ENCODE assay signal across 18 cellular contexts in the genomic region with DNA sequence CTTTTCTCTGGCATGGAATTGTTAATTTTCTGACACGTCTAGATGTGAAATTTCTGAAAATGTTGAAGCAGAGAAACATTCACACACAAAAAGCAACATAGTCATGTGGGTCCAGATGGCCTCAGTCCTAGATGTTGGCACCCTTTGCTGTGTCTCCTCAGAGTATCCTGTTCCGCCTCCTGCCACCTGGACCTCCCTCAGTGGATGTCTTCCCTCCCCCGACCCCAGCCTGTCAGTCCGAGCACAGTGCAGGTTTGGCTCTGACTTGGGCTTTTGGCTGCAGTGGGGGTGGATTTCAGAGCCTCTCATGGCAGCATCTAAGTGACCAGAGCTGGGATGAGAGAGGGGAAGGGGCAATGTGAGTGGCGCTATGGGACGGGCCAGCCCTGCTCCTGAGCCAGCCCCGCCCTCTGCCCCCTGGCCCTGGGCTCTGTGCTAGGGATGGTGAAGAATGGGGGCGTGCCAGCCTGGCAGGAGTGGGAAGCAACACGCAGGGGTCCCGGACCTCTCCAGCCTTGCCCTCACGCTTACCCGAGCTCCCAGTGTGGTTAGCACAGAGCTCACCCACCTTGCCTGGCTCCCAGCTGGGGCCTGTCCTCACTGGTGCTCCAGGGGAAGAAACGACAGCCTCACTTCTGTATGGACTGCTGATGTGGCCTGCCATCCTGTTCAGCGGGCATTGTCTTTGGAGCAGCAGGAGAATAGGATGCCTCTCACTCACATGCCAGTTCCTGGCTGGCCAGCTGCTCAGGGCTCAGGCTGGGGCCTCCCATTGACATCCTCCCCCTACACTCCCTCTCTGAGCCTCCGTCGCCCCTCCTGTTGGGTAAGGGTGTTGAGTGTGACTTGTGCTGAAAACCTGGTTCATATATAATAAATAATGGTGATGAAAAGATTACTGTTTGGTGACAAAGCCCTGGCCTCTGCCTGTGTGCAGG. TPM values are rescaled to one million over a fixed set of nuclear protein-coding genes. Genes with fewer than 3 reads are reported as not detected.
DNase-seq lines count a peak whose midpoint lies in the region; ATAC-seq, FAIRE-seq and TF ChIP-seq lines count a peak whose summit lies in the region.
"Had no signal": no experiment of that assay in that cellular context is flagged by ENCODE, and none has a peak within 500 bp of the region (broad histone marks: within the 10 kb centered on the region; RNA-seq: fewer than 3 reads in every experiment).

No MANE protein-coding gene starts in this region.

- H3K9me3 ChIP-seq in HepG2 (ENCODE audit: low read length) = no peaks in the 10 kb centered on the region
- no peaks in the 10 kb centered on the region for H3K9me3 ChIP-seq in right lobe of liver
- no peaks in the 10 kb centered on the region for H3K9me3 ChIP-seq in Panc1 (ENCODE audit: control insufficient read depth, insufficient read depth, low read depth, low read length)
- no peaks in the 10 kb centered on the region for H3K9me3 ChIP-seq in thyroid gland
- H3K9me3 ChIP-seq: body of pancreas had no signal

- H3K4me2 ChIP-seq in HepG2 (ENCODE audit: low read depth, low read length) = no peak overlapping the region

- TSS peak; percentile 39 for BruUV-seq in HepG2 (replicated peaks; lab: Mats Ljungman, UMichigan)
- TSS peak; percentile 84 for BruUV-seq in Panc1 (replicated peaks; lab: Mats Ljungman, UMichigan)

- TF ChIP-seq POLR2A in HepG2 (IDR thresholded peaks at IDR 0.05; ENCODE audit: insufficient read depth in 1 of 2, low read depth in 2 of 2, low read length in 2 of 2) = no peak; a peak in 1 of 4 replicates
- TF ChIP-seq POLR2A in right lobe of liver (IDR thresholded peaks at IDR 0.05) = no peak
- no peak for TF ChIP-seq POLR2A in thyroid gland (IDR thresholded peaks at IDR 0.05)

- no peak overlapping the region for H3K9ac ChIP-seq in HepG2 (ENCODE audit: insufficient read depth, low read depth, low read length)

- WGBS in HepG2 (ENCODE audit: low lambda C conversion rate) = 100% methylated on average over 11 of the region's 16 CpGs
- no CpG with 5 or more reads among the region's 16 CpGs for WGBS in right lobe of liver (ENCODE audit: insufficient coverage, low coverage, low lambda C conversion rate, missing lambda C conversion rate)
- 69 to 92% methylated on average over 9 to 11 of the region's 16 CpGs for WGBS in thyroid gland, 2 donors

- H3K27ac ChIP-seq in HepG2 (ENCODE audit: extremely low read length, insufficient read depth, low read length) (no peak overlapping the region), right lobe of liver (no peak overlapping the region), Panc1 (ENCODE audit: low read length) (no peak overlapping the region), thyroid gland (peak overlapping the region; percentile 11 to 78 (median 71))

- no peak overlapping the region for H3K27ac Mint-ChIP-seq in T-cell

- in situ Hi-C loops in HepG2 (cut with HindIII; ENCODE audit: extremely low pct_ligation_motif_present, low pct_unique_long_range_greater_than_20kb) = no loop called here
- in situ Hi-C loops in Panc1 (cut with HindIII; ENCODE audit: low pct_unique_long_range_greater_than_20kb, low sequenced_read_pairs) = no loop called here
- in situ Hi-C loops in GM13977 (cut with MboI; ENCODE audit: low pct_unique_long_range_greater_than_20kb, low sequenced_read_pairs, unreplicated experiment) = no loop called here

- no peak for TF ChIP-seq CTCF in HepG2 (CRISPR knock-in tag; IDR thresholded peaks at IDR 0.05)
- TF ChIP-seq CTCF in right lobe of liver (IDR thresholded peaks at IDR 0.05) = no peak
- no peak for TF ChIP-seq CTCF in Panc1 (IDR thresholded peaks at IDR 0.05)
- no peak for TF ChIP-seq CTCF in thyroid gland (IDR thresholded peaks at IDR 0.05)
- no peak for TF ChIP-seq CTCF in GM13977 (IDR thresholded peaks at IDR 0.05; ENCODE audit: extremely low read depth, insufficient read depth, missing control alignments)

- ATAC-seq in HepG2 (no peak), right lobe of liver (no peak), Panc1 (no peak), T-cell (replicated peaks in 1 of 4) (no peak)
- ATAC-seq: body of pancreas had no signal

- H3K9me3 Mint-ChIP-seq in T-cell = no peaks in the 10 kb centered on the region
- H3K9me3 Mint-ChIP-seq: naive B cell had no signal

- H3K36me3 Mint-ChIP-seq in T-cell = peaks cover 23% of the 10 kb centered on the region
- H3K36me3 Mint-ChIP-seq: naive B cell had no signal

- no peak for TF ChIP-seq RAD21 in HepG2 (CRISPR knock-in tag; IDR thresholded peaks at IDR 0.05)

- POLR2A ChIA-PET in HepG2 (lab: Yijun Ruan, JAX) (no interaction called here), Panc1 (lab: Charles Lee) (no interaction called here), T-cell (lab: Charles Lee) (no interaction called here)

- H3K27me3 ChIP-seq in HepG2 (ENCODE audit: control insufficient read depth in 1 of 2, insufficient read depth in 2 of 2, low read length in 2 of 2) (no peaks in the 10 kb centered on the region), right lobe of liver (no peaks in the 10 kb centered on the region), Panc1 (ENCODE audit: control insufficient read depth, insufficient read depth, low read length) (no peaks in the 10 kb centered on the region), thyroid gland (no peaks in the 10 kb centered on the region)
- H3K27me3 ChIP-seq: body of pancreas had no signal

- H3K4me1 Mint-ChIP-seq in T-cell = peaks cover 35 to 46% (median 37%) of the 10 kb centered on the region in 3 donors

- H3K4me3 ChIP-seq in HepG2 (replicated peaks in 1 of 3; ENCODE audit: insufficient read depth in 1 of 3, low read depth in 2 of 3, low read length in 3 of 3) = no peak overlapping the region
- H3K4me3 ChIP-seq in right lobe of liver = no peak overlapping the region
- H3K4me3 ChIP-seq in Panc1 (ENCODE audit: low read depth in 2 of 2, low read length in 2 of 2) = no peak overlapping the region
- H3K4me3 ChIP-seq in thyroid gland (replicated peaks in 1 of 3) = no peak overlapping the region
- H3K4me3 ChIP-seq: body of pancreas had no signal

- H3K27me3 Mint-ChIP-seq in T-cell = no peaks in the 10 kb centered on the region
- H3K27me3 Mint-ChIP-seq: naive B cell had no signal

- intact Hi-C loops in HepG2 (cut with micrococcal nuclease; ENCODE audit: unreplicated experiment) (no loop called here), right lobe of liver (cut with DNase I) (no loop called here), Panc1 (cut with micrococcal nuclease; ENCODE audit: unreplicated experiment) (loop anchor here (5.0 kb wide), 2 partner anchors 167 to 397 kb away; no protein-coding TSS in a partner anchor), thyroid gland (cut with DNase I) (no loop called here)

- CTCF ChIA-PET in HepG2 (lab: Yijun Ruan, JAX; ENCODE audit: low intra/inter-chr PET ratio, low total read pairs) = no interaction called here
- CTCF ChIA-PET in Panc1 (lab: Charles Lee) = interaction anchor here (0.7 kb wide), 1 partner anchor 573 kb away, joined by 3 read pairs; no protein-coding TSS in a partner anchor
- CTCF ChIA-PET in T-cell (lab: Charles Lee) = no interaction called here

- no peak for TF ChIP-seq EP300 in HepG2 (IDR thresholded peaks at IDR 0.05; ENCODE audit: low read depth in 2 of 2, low read length in 2 of 2)
- TF ChIP-seq EP300 in HepG2 (CRISPR knock-in tag; IDR thresholded peaks at IDR 0.05; ENCODE audit: borderline replicate concordance) = no peak

- H3K79me2 ChIP-seq in HepG2 (ENCODE audit: insufficient read depth, low read length) = peaks cover 7% of the 10 kb centered on the region

- DNase-seq in HepG2 (ENCODE audit: low spot score) (no peak), right lobe of liver (no peak), Panc1 (ENCODE audit: low read depth, low spot score) (no peak), ecto neural progenitor cell (ENCODE audit: low spot score) (peak; percentile 24), thyroid gland (no peak), T-helper 9 cell (no peak), GM13977 (ENCODE audit: low spot score) (no peak), T-cell (no peak)
- DNase-seq: activated naive CD4-positive, alpha-beta T cell treated with anti-CD3 and anti-CD28 coated beads, Interleukin-2, amount 50 U/mL, for 16 hours; body of pancreas; foreskin melanocyte; naive B cell; NCI-H187; NCI-H748 treated with DMSO at 0.1 percent for 48 hours; stimulated activated CD4-positive, alpha-beta T cell treated with anti-CD3 and anti-CD28 coated beads, Interleukin-15, amount 100 ng/mL, for 24 hours; T-helper 1 cell had no signal

- peaks cover 41% of the 10 kb centered on the region for H3K4me1 ChIP-seq in HepG2 (ENCODE audit: insufficient read depth, low read length)
- peaks cover 0 to 39% (median 16%) of the 10 kb centered on the region in 4 donors for H3K4me1 ChIP-seq in right lobe of liver
- no peaks in the 10 kb centered on the region; the same call in 1 of the 2 replicates for H3K4me1 ChIP-seq in Panc1 (ENCODE audit: control insufficient read depth, insufficient read depth, low read length)
- H3K4me1 ChIP-seq in thyroid gland = peaks cover 24 to 37% of the 10 kb centered on the region in 2 donors

- FAIRE-seq in HepG2 (lab: Jason Lieb, UNC) = no peak
- FAIRE-seq: endometrium, GM18507 had no signal

- no peaks in the 10 kb centered on the region for H4K20me1 ChIP-seq in HepG2 (ENCODE audit: insufficient read depth, low read length)

- H3K4me3 Mint-ChIP-seq in T-cell = no peak overlapping the region
- H3K4me3 Mint-ChIP-seq: naive B cell had no signal

- H3K36me3 ChIP-seq in HepG2 (replicated peaks in 1 of 2; ENCODE audit: control insufficient read depth in 1 of 2, insufficient read depth in 2 of 2, low read length in 2 of 2) (peaks cover 3 to 24% of the 10 kb centered on the region in 2 experiments; a peak in 3 of 5 replicates), right lobe of liver (peaks cover 0 to 11% (median 0%) of the 10 kb centered on the region in 4 donors), Panc1 (ENCODE audit: control insufficient read depth, insufficient read depth, low read length) (no peaks in the 10 kb centered on the region), thyroid gland (no peaks in the 10 kb centered on the region)

- H2AFZ ChIP-seq in HepG2 (ENCODE audit: low read length) = no peak overlapping the region

RNA-seq across cellular contexts. Expression of gene ATP6V0E2, which starts 6.3 kb away (rescaled TPM):
- total RNA-seq in HepG2 (2016; rRNA removed; fragmentation: Illumina TruSeq; extraction: Trizol) (142 and 203 TPM in 2 replicates), right lobe of liver (10 to 100 TPM; 33.8 to 95.1 (median 70.9) TPM), Panc1 (2021; ENCODE audit: unreplicated experiment) (44.7 TPM), thyroid gland (100 to 1,000 TPM in 2 of 4 donors, 10 to 100 TPM in 2; 43.1 to 113 (median 78.9) TPM), T-cell (10 to 100 TPM; 48.5 to 79.4 (median 63.9) TPM)
- 120 and 162 TPM in 2 replicates for total RNA-seq in HepG2 (2016; cell fraction: cytosol; rRNA removed; fragmentation: Illumina TruSeq; extraction: Trizol; ENCODE audit: low read depth)
- total RNA-seq in HepG2 (2016; cell fraction: insoluble cytoplasmic fraction; rRNA removed; fragmentation: Illumina TruSeq; extraction: Trizol) = 117 and 216 TPM in 2 replicates
- total RNA-seq in HepG2 (2016; cell fraction: membrane; rRNA removed; fragmentation: Illumina TruSeq; extraction: Trizol) = 244 and 302 TPM in 2 replicates
- 121 and 139 TPM in 2 replicates for total RNA-seq in HepG2 (2016; cell fraction: nucleus; rRNA removed; fragmentation: Illumina TruSeq; extraction: Trizol)
- 32.9 and 36.8 TPM in 2 replicates for polyA plus RNA-seq in HepG2 (2011; rRNA removed)
- 39.7 and 73.9 TPM in 2 replicates for polyA plus RNA-seq in HepG2 (2011; cell fraction: cytosol; rRNA removed)
- polyA plus RNA-seq in HepG2 (2011; cell fraction: nucleus; rRNA removed) = 47.4 and 51.5 TPM in 2 replicates
- 44.9 and 47.0 TPM in 2 replicates for polyA plus RNA-seq in HepG2 (2012)
- polyA plus RNA-seq in HepG2 (2016; cell fraction: cytosol; fragmentation: Illumina TruSeq; extraction: Trizol; ENCODE audit: low read depth) = 173 and 241 TPM in 2 replicates
- polyA plus RNA-seq in HepG2 (2016; cell fraction: insoluble cytoplasmic fraction; fragmentation: Illumina TruSeq; extraction: Trizol; ENCODE audit: low read depth) = 167 and 202 TPM in 2 replicates
- 293 and 346 TPM in 2 replicates for polyA plus RNA-seq in HepG2 (2016; cell fraction: membrane; fragmentation: Illumina TruSeq; extraction: Trizol; ENCODE audit: low read depth)
- polyA plus RNA-seq in HepG2 (2016; cell fraction: nucleus; fragmentation: Illumina TruSeq; extraction: Trizol; ENCODE audit: insufficient read depth, low read depth) = 253 and 256 TPM in 2 replicates
- 0.58 and 74.0 TPM in 2 replicates for polyA minus RNA-seq in HepG2 (2011; rRNA and poly(A)+ RNA removed; ENCODE audit: low replicate concordance)
- polyA minus RNA-seq in HepG2 (2011; cell fraction: cytosol; rRNA and poly(A)+ RNA removed) = 30.3 and 36.1 TPM in 2 replicates
- 14.4 and 15.7 TPM in 2 replicates for polyA minus RNA-seq in HepG2 (2011; cell fraction: nucleus; rRNA and poly(A)+ RNA removed)
- polyA plus RNA-seq in Panc1 (2012; ENCODE audit: insufficient read length) = 61.2 TPM

RNA-seq across cellular contexts. Expression of gene ZNF862, which starts 41.9 kb away (rescaled TPM):
- total RNA-seq in HepG2 (2016; rRNA removed; fragmentation: Illumina TruSeq; extraction: Trizol) (0.89 and 1.0 TPM in 2 replicates), right lobe of liver (10 to 100 TPM in 2 of 6 experiments, 1 to 10 TPM in 4; 2.5 to 11.3 (median 7.1) TPM), Panc1 (2021; ENCODE audit: unreplicated experiment) (6.8 TPM), thyroid gland (10 to 100 TPM; 23.6 to 53.7 (median 39.3) TPM), T-cell (10 to 100 TPM; 49.3 to 72.0 (median 63.8) TPM)
- 0.10 and 0.35 TPM in 2 replicates for total RNA-seq in HepG2 (2016; cell fraction: cytosol; rRNA removed; fragmentation: Illumina TruSeq; extraction: Trizol; ENCODE audit: low read depth)
- total RNA-seq in HepG2 (2016; cell fraction: insoluble cytoplasmic fraction; rRNA removed; fragmentation: Illumina TruSeq; extraction: Trizol) = 0.67 and 0.80 TPM in 2 replicates
- total RNA-seq in HepG2 (2016; cell fraction: membrane; rRNA removed; fragmentation: Illumina TruSeq; extraction: Trizol) = 0.46 and 0.55 TPM in 2 replicates
- total RNA-seq in HepG2 (2016; cell fraction: nucleus; rRNA removed; fragmentation: Illumina TruSeq; extraction: Trizol) = 2.0 TPM in 2 replicates
- 2.0 and 2.8 TPM in 2 replicates for polyA plus RNA-seq in HepG2 (2011; rRNA removed)
- polyA plus RNA-seq in HepG2 (2011; cell fraction: cytosol; rRNA removed) = 1.0 and 1.3 TPM in 2 replicates
- polyA plus RNA-seq in HepG2 (2011; cell fraction: nucleus; rRNA removed) = 7.1 and 8.7 TPM in 2 replicates
- 0.76 and 1.6 TPM in 2 replicates for polyA plus RNA-seq in HepG2 (2012)
- 0.25 and 0.28 TPM in 2 replicates for polyA plus RNA-seq in HepG2 (2016; cell fraction: cytosol; fragmentation: Illumina TruSeq; extraction: Trizol; ENCODE audit: low read depth)
- polyA plus RNA-seq in HepG2 (2016; cell fraction: insoluble cytoplasmic fraction; fragmentation: Illumina TruSeq; extraction: Trizol; ENCODE audit: low read depth) = 0.27 and 0.70 TPM in 2 replicates
- 0.29 and 0.43 TPM in 2 replicates for polyA plus RNA-seq in HepG2 (2016; cell fraction: membrane; fragmentation: Illumina TruSeq; extraction: Trizol; ENCODE audit: low read depth)
- polyA plus RNA-seq in HepG2 (2016; cell fraction: nucleus; fragmentation: Illumina TruSeq; extraction: Trizol; ENCODE audit: insufficient read depth, low read depth) = 1.9 and 2.0 TPM in 2 replicates
- 2.0 and 5.0 TPM in 2 replicates for polyA minus RNA-seq in HepG2 (2011; rRNA and poly(A)+ RNA removed; ENCODE audit: low replicate concordance)
- polyA minus RNA-seq in HepG2 (2011; cell fraction: cytosol; rRNA and poly(A)+ RNA removed) = 0.59 and 1.2 TPM in 2 replicates
- polyA minus RNA-seq in HepG2 (2011; cell fraction: nucleus; rRNA and poly(A)+ RNA removed) = 6.6 and 10.3 TPM in 2 replicates
- polyA plus RNA-seq in Panc1 (2012; ENCODE audit: insufficient read length) = 9.2 TPM

Comparison
In these comparisons a context has a peak if more than half of its experiments do, and no peak if none do; other contexts are left out.
1. H3K27ac ChIP-seq: peak in thyroid gland (3 of 3); none in HepG2 (single experiment), right lobe of liver (0 of 3) and Panc1 (single experiment).